Comparison of ENCODE assay signal across 10 cellular contexts in genomic region chr16:87986361-87986849, GRCh38. TPM values are rescaled to one million over a fixed set of nuclear protein-coding genes. Genes with fewer than 3 reads are reported as not detected.
A peak's percentile ranks its signal among the peaks of the same experiment; 100 is the strongest.
DNase-seq lines count a peak whose midpoint lies in the region; ATAC-seq and TF ChIP-seq lines count a peak whose summit lies in the region.
"Not testable (repeated sequence)": the region's sequence is repeated elsewhere in the genome, so short reads cannot be mapped to it uniquely, and the experiment has no call there.
"Had no signal": no experiment of that assay in that cellular context is flagged by ENCODE, and none has a peak within 500 bp of the region (broad histone marks: within the 10 kb centered on the region; RNA-seq: fewer than 3 reads in every experiment).

No MANE protein-coding gene starts in this region.

- not testable (repeated sequence) for H3K27me3 ChIP-seq in AG04450 (ENCODE audit: control insufficient read depth, insufficient read depth, low read length); GM23248 (replicated peaks; ENCODE audit: insufficient read depth); mesendoderm (ENCODE audit: insufficient read depth, low read length, poor library complexity)

- H3K4me3 ChIP-seq in AG04450 (ENCODE audit: low read depth, low read length); GM23248; mesendoderm (ENCODE audit: low read length): not testable (repeated sequence)

- 24 to 34% methylated on average over 5 of the region's 5 CpGs for WGBS in GM23248 (ENCODE audit: low coverage in 1 of 2, low lambda C conversion rate in 2 of 2, missing lambda C conversion rate in 2 of 2), 2 experiments
- no CpG with 5 or more reads among the region's 5 CpGs for WGBS in mesendoderm (ENCODE audit: extremely low coverage, insufficient coverage, low lambda C conversion rate)

- H3K9me3 ChIP-seq in AG04450 (ENCODE audit: control insufficient read depth, insufficient read depth, low read length); GM23248 (ENCODE audit: low read depth): not testable (repeated sequence)

- 0 out of 2 replicates have a peak, but pooled peaks have one; percentile 14 for TF ChIP-seq CTCF in AG04450 (IDR thresholded peaks at IDR 0.05; ENCODE audit: low read depth, low read length)

- not testable (repeated sequence) for H3K36me3 ChIP-seq in GM23248 (ENCODE audit: low read depth); mesendoderm (ENCODE audit: control insufficient read depth, insufficient read depth, low read length)

- not testable (repeated sequence) for H3K4ac ChIP-seq in mesendoderm (ENCODE audit: low read depth, low read length)

- H4K8ac ChIP-seq in mesendoderm (ENCODE audit: low read depth, low read length): not testable (repeated sequence)

- not testable (repeated sequence) for H3K23ac ChIP-seq in mesendoderm (ENCODE audit: low read length)

- ATAC-seq in esophagus mucosa: peak; percentile 81

- not testable (repeated sequence) for H4K5ac ChIP-seq in mesendoderm (ENCODE audit: low read length)

- H3K27ac Mint-ChIP-seq in activated CD4-positive, alpha-beta memory T cell treated with anti-CD3 and anti-CD28 coated beads, Interleukin-2, amount 10 ng/mL, durations not matched to agents 7 days and 5 days: peak overlapping the region; percentile 72
- H3K27ac Mint-ChIP-seq in activated naive CD8-positive, alpha-beta T cell treated with anti-CD3 and anti-CD28 coated beads for 36 hours: peak overlapping the region; percentile 66

- peak overlapping the region; percentile 7 for H3K4me2 ChIP-seq in GM23248 (ENCODE audit: unreplicated experiment)
- not testable (repeated sequence) for H3K4me2 ChIP-seq in mesendoderm (ENCODE audit: low read length)

- not testable (repeated sequence) for H2BK15ac ChIP-seq in mesendoderm (replicated peaks; ENCODE audit: low read depth)

- H3K9ac ChIP-seq in GM23248: 0 out of 2 replicates have a peak overlapping the region, but pooled peaks have one; percentile 5
- H3K9ac ChIP-seq in mesendoderm (ENCODE audit: low read length): not testable (repeated sequence)

- H3K79me1 ChIP-seq in mesendoderm (ENCODE audit: low read length): not testable (repeated sequence)

- not testable (repeated sequence) for H3K79me2 ChIP-seq in GM23248 (ENCODE audit: insufficient read depth); mesendoderm (ENCODE audit: control insufficient read depth, insufficient read depth, low read length)

- DNase-seq in AG04450 (ENCODE audit: low read depth, low spot score) (peak; percentile 39), GM23248 (peak; percentile 69), mesendoderm (peak; percentile 12)
- DNase-seq in NK-92 treated with Interleukin-12 subunit alpha and Interleukin-12 subunit beta, amount 100 ng/mL, for 24 hours (lab: John Stamatoyannopoulos, UW): peak; percentile 35
- DNase-seq in activated CD4-positive, alpha-beta memory T cell treated with anti-CD3 and anti-CD28 coated beads, Interleukin-2, amount 10 ng/mL, durations not matched to agents 7 days and 5 days: peak; percentile 38
- DNase-seq in activated naive CD8-positive, alpha-beta T cell treated with anti-CD3 and anti-CD28 coated beads for 36 hours: peak; percentile 43
- DNase-seq in stimulated activated CD4-positive, alpha-beta T cell treated with anti-CD3 and anti-CD28 coated beads, Interleukin-4, amount 100 ng/mL, for 1 hour: peak; percentile 39

- not testable (repeated sequence) for H3K18ac ChIP-seq in mesendoderm (ENCODE audit: low read length)

- H3K27ac ChIP-seq in AG04450 (ENCODE audit: low read depth, low read length): peak overlapping the region; percentile 57
- peak overlapping the region; percentile 43 for H3K27ac ChIP-seq in GM23248
- not testable (repeated sequence) for H3K27ac ChIP-seq in mesendoderm (ENCODE audit: low read depth, low read length)

- H3K36me3 Mint-ChIP-seq in activated CD4-positive, alpha-beta memory T cell treated with anti-CD3 and anti-CD28 coated beads, Interleukin-2, amount 10 ng/mL, durations not matched to agents 7 days and 5 days (ENCODE audit: low read depth): peaks cover 41% of the 10 kb centered on the region
- H3K36me3 Mint-ChIP-seq in activated naive CD8-positive, alpha-beta T cell treated with anti-CD3 and anti-CD28 coated beads for 36 hours: peaks cover 37% of the 10 kb centered on the region

- not testable (repeated sequence) for H3F3A ChIP-seq in GM23248 (ENCODE audit: insufficient read depth)

- H2BK120ac ChIP-seq in mesendoderm (ENCODE audit: low read depth, low read length): not testable (repeated sequence)

- POLR2A ChIA-PET in AG04450 (lab: Yijun Ruan, JAX): not testable (repeated sequence)
- POLR2A ChIA-PET in activated CD4-positive, alpha-beta memory T cell treated with anti-CD3 and anti-CD28 coated beads, Interleukin-2, amount 10 ng/mL, durations not matched to agents 7 days and 5 days (lab: Charles Lee): interaction anchor here (1.0 kb wide), 1 partner anchor 33 kb away, joined by 3 read pairs; no protein-coding TSS in a partner anchor

- CTCF ChIA-PET in AG04450 (lab: Charles Lee); activated CD4-positive, alpha-beta memory T cell treated with anti-CD3 and anti-CD28 coated beads, Interleukin-2, amount 10 ng/mL, durations not matched to agents 7 days and 5 days (lab: Charles Lee): not testable (repeated sequence)

- not testable (repeated sequence) for H3K56ac ChIP-seq in mesendoderm (ENCODE audit: low read length)

- not testable (repeated sequence) for H3K27me3 Mint-ChIP-seq in activated CD4-positive, alpha-beta memory T cell treated with anti-CD3 and anti-CD28 coated beads, Interleukin-2, amount 10 ng/mL, durations not matched to agents 7 days and 5 days; activated naive CD8-positive, alpha-beta T cell treated with anti-CD3 and anti-CD28 coated beads for 36 hours

- H3K4me3 Mint-ChIP-seq in activated CD4-positive, alpha-beta memory T cell treated with anti-CD3 and anti-CD28 coated beads, Interleukin-2, amount 10 ng/mL, durations not matched to agents 7 days and 5 days; activated naive CD8-positive, alpha-beta T cell treated with anti-CD3 and anti-CD28 coated beads for 36 hours: not testable (repeated sequence)

- not testable (repeated sequence) for H4K20me1 ChIP-seq in GM23248 (ENCODE audit: insufficient read depth)

- not testable (repeated sequence) for H3K9me2 ChIP-seq in GM23248 (ENCODE audit: insufficient read depth)

- not testable (repeated sequence) for H2BK5ac ChIP-seq in mesendoderm (ENCODE audit: low read length)

- H3K4me1 Mint-ChIP-seq in activated CD4-positive, alpha-beta memory T cell treated with anti-CD3 and anti-CD28 coated beads, Interleukin-2, amount 10 ng/mL, durations not matched to agents 7 days and 5 days: peaks cover 32% of the 10 kb centered on the region
- peaks cover 40% of the 10 kb centered on the region for H3K4me1 Mint-ChIP-seq in activated naive CD8-positive, alpha-beta T cell treated with anti-CD3 and anti-CD28 coated beads for 36 hours

- peaks cover 13% of the 10 kb centered on the region for H3K4me1 ChIP-seq in GM23248 (ENCODE audit: insufficient read depth)
- not testable (repeated sequence) for H3K4me1 ChIP-seq in mesendoderm (ENCODE audit: control insufficient read depth, low read depth, low read length)

- H2AK5ac ChIP-seq in mesendoderm (ENCODE audit: low read length): not testable (repeated sequence)

- H3K9me3 Mint-ChIP-seq in activated CD4-positive, alpha-beta memory T cell treated with anti-CD3 and anti-CD28 coated beads, Interleukin-2, amount 10 ng/mL, durations not matched to agents 7 days and 5 days; activated naive CD8-positive, alpha-beta T cell treated with anti-CD3 and anti-CD28 coated beads for 36 hours: not testable (repeated sequence)

- in situ Hi-C loops in GM23248 (cut with MboI): not testable (repeated sequence)

- H2AFZ ChIP-seq in GM23248: not testable (repeated sequence)

RNA-seq across cellular contexts. Expression of gene BANP, which starts 35.2 kb away (rescaled TPM):
- 18.5 and 18.6 TPM in 2 replicates for polyA plus RNA-seq in AG04450 (2011; rRNA removed)
- polyA minus RNA-seq in AG04450 (2011; rRNA and poly(A)+ RNA removed): 31.2 and 37.4 TPM in 2 replicates
- 14.3 and 14.8 TPM in 2 replicates for total RNA-seq in GM23248 (2014; rRNA removed; shearing (Covaris generic))
- 14.8 and 15.9 TPM in 2 replicates for polyA plus RNA-seq in GM23248 (2016; fragmentation: Nextera tagmentation; extraction: Ambion mirVana)
- total RNA-seq in activated CD4-positive, alpha-beta memory T cell treated with anti-CD3 and anti-CD28 coated beads, Interleukin-2, amount 10 ng/mL, durations not matched to agents 7 days and 5 days: 10 to 100 TPM; 33.6 to 38.9 TPM
- 10 to 100 TPM; 25.6 to 27.0 TPM for total RNA-seq in activated naive CD8-positive, alpha-beta T cell treated with anti-CD3 and anti-CD28 coated beads for 36 hours
- total RNA-seq in esophagus mucosa: 9.6 TPM
- 24.9 TPM for polyA plus RNA-seq in mesendoderm (2013, experiment 1 of 2)
- polyA plus RNA-seq in mesendoderm (2013, experiment 2 of 2): 22.2 TPM

RNA-seq across cellular contexts. Expression of gene CA5A, which starts 50.1 kb away (rescaled TPM):
- polyA plus RNA-seq in AG04450 (2011; rRNA removed) (not detected in 2 replicates), GM23248 (2016; fragmentation: Nextera tagmentation; extraction: Ambion mirVana) (not detected in 2 replicates)
- polyA minus RNA-seq in AG04450 (2011; rRNA and poly(A)+ RNA removed): not detected in 2 replicates
- total RNA-seq in GM23248 (2014; rRNA removed; shearing (Covaris generic)): not detected in 2 replicates
- not detected for total RNA-seq in activated CD4-positive, alpha-beta memory T cell treated with anti-CD3 and anti-CD28 coated beads, Interleukin-2, amount 10 ng/mL, durations not matched to agents 7 days and 5 days
- total RNA-seq in activated naive CD8-positive, alpha-beta T cell treated with anti-CD3 and anti-CD28 coated beads for 36 hours: not detected
- total RNA-seq in esophagus mucosa: not detected
- polyA plus RNA-seq in mesendoderm (2013, experiment 1 of 2): 0.06 TPM
- not detected for polyA plus RNA-seq in mesendoderm (2013, experiment 2 of 2)
- total RNA-seq: esophagus muscularis mucosa, thoracic aorta had no signal

Comparison
In these comparisons a context has a peak if more than half of its experiments do, and no peak if none do; other contexts are left out.
1. DNase-seq: peak in every context shown above with its lines; median percentile 69 in GM23248; 43 in activated naive CD8-positive, alpha-beta T cell treated with anti-CD3 and anti-CD28 coated beads for 36 hours; 39 in AG04450; 39 in stimulated activated CD4-positive, alpha-beta T cell treated with anti-CD3 and anti-CD28 coated beads, Interleukin-4, amount 100 ng/mL, for 1 hour; 38 in activated CD4-positive, alpha-beta memory T cell treated with anti-CD3 and anti-CD28 coated beads, Interleukin-2, amount 10 ng/mL, durations not matched to agents 7 days and 5 days; 35 in NK-92 treated with Interleukin-12 subunit alpha and Interleukin-12 subunit beta, amount 100 ng/mL, for 24 hours; 12 in mesendoderm.